22 cellular contexts compared by ENCODE assay signal in the genomic region with DNA sequence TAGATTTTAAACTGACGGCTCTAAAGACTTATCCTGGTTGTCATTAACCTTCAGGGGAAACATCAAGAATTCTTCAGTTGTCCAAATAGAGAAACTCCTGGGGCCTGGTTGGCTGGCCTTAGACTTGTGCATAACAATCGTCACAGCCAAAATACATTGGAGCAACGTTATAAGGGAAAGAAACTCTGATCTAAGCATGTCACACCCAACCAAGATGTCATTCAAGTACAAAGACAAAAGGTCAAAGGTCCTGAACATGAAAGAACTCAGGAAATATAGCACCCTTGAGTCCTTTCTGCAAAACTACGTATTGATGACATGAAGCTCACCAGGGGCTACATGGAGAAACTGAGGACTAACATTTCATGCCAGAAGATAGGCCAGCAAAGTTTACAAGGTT.
"Had no signal": no experiment of that assay in that cellular context is flagged by ENCODE, and none has a peak within 500 bp of the region (broad histone marks: within the 10 kb centered on the region; RNA-seq: fewer than 3 reads in every experiment).

No MANE protein-coding gene starts in this region.

- H3K4me3 Mint-ChIP-seq: immature natural killer cell; mesothelial cell of epicardium; naive B cell; natural killer cell; nephron progenitor cell; neural progenitor cell; stimulated activated effector memory CD8-positive, alpha-beta T cell treated with anti-CD3 and anti-CD28 coated beads, Interleukin-12 subunit alpha, Interleukin-12 subunit beta, amount 100 ng/mL, for 72 hours; stimulated activated naive CD8-positive, alpha-beta T cell treated with anti-CD3 and anti-CD28 coated beads, Interleukin-15, Interleukin-2, amounts not matched to agents 100 ng/mL and 50 ng/mL, for 24 hours; type B pancreatic cell had no signal

- H3K27ac Mint-ChIP-seq: immature natural killer cell; mesothelial cell of epicardium; natural killer cell; nephron progenitor cell; neural progenitor cell; stimulated activated effector memory CD8-positive, alpha-beta T cell treated with anti-CD3 and anti-CD28 coated beads, Interleukin-12 subunit alpha, Interleukin-12 subunit beta, amount 100 ng/mL, for 72 hours; stimulated activated naive CD8-positive, alpha-beta T cell treated with anti-CD3 and anti-CD28 coated beads, Interleukin-15, Interleukin-2, amounts not matched to agents 100 ng/mL and 50 ng/mL, for 24 hours; type B pancreatic cell had no signal

- H3K27me3 Mint-ChIP-seq: stimulated activated naive CD8-positive, alpha-beta T cell treated with anti-CD3 and anti-CD28 coated beads, Interleukin-15, Interleukin-2, amounts not matched to agents 100 ng/mL and 50 ng/mL, for 24 hours; type B pancreatic cell had no signal

- ATAC-seq: lower lobe of right lung; natural killer cell; psoas muscle; stimulated activated effector memory CD8-positive, alpha-beta T cell treated with anti-CD3 and anti-CD28 coated beads, Interleukin-12 subunit alpha, Interleukin-12 subunit beta, amount 100 ng/mL, for 72 hours had no signal

- DNase-seq: head of caudate nucleus; hypothalamus; immature natural killer cell; kidney; lower lobe of right lung; mesendoderm; naive B cell; natural killer cell; nephron progenitor cell; occipital lobe; psoas muscle; sigmoid colon; stimulated activated CD4-positive, alpha-beta T cell treated with anti-CD3 and anti-CD28 coated beads, Interleukin-1b, Interleukin-23, amount 100 ng/mL, for 48 hours; stimulated activated CD4-positive, alpha-beta T cell treated with anti-CD3 and anti-CD28 coated beads, Interleukin-4, amount 100 ng/mL, for 24 hours; stimulated activated naive CD4-positive, alpha-beta T cell; tibial artery; uterus had no signal

- H3K36me3 Mint-ChIP-seq: immature natural killer cell; mesothelial cell of epicardium; naive B cell; natural killer cell; neural progenitor cell; stimulated activated effector memory CD8-positive, alpha-beta T cell treated with anti-CD3 and anti-CD28 coated beads, Interleukin-12 subunit alpha, Interleukin-12 subunit beta, amount 100 ng/mL, for 72 hours; type B pancreatic cell had no signal

- H3K9me3 Mint-ChIP-seq: mesothelial cell of epicardium; naive B cell; natural killer cell; nephron progenitor cell; stimulated activated effector memory CD8-positive, alpha-beta T cell treated with anti-CD3 and anti-CD28 coated beads, Interleukin-12 subunit alpha, Interleukin-12 subunit beta, amount 100 ng/mL, for 72 hours; stimulated activated naive CD8-positive, alpha-beta T cell treated with anti-CD3 and anti-CD28 coated beads, Interleukin-15, Interleukin-2, amounts not matched to agents 100 ng/mL and 50 ng/mL, for 24 hours; type B pancreatic cell had no signal

- H3K4me1 Mint-ChIP-seq: immature natural killer cell; naive B cell; natural killer cell; stimulated activated effector memory CD8-positive, alpha-beta T cell treated with anti-CD3 and anti-CD28 coated beads, Interleukin-12 subunit alpha, Interleukin-12 subunit beta, amount 100 ng/mL, for 72 hours had no signal
